ENCODE assay signal across 10 cellular contexts in the genomic region with DNA sequence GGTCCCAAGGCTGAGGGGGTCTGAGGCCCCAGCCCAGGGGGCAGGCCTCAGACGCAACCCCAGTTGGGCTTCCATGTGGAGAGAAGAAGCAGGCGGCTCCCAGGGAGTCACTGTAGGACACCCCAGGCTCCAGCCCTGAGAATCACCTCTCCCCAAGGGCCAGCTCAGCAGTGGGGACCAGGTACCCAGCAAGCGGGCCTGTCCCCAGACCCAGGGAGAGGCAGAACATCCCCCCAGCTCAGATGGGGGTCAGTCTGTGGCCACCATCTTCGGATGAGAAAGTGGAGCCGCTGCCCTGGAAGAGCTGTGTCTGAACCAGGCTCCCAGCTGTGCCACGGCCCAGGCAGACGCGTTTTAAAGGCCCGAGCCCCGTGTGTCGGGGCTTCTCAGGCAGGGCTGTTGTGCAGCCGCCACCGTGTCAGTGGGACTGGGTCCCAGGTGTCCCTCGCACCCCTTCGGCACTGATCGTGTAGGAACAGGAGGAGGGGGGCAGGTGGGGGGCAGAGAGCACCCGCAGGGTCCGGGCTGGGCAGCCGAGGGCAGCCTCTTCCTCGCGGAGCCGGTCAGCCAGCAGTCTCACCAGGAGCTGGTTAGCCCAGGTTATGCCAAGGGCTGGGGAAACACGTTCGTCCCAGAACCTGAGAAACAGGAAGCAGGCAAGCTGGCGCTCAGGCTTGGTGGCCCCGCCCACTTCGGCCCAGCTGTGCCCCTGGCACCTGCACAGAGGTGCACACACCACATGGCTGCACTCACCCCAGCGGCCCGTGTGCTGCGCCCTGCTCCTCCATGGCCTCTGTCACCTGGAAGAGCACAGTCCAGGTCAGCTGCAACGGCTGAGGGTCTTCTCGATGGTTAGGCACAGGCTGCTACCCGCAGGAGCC. TPM values are rescaled to one million over a fixed set of nuclear protein-coding genes. Genes with fewer than 3 reads are reported as not detected.
DNase-seq lines count a peak whose midpoint lies in the region; ATAC-seq and TF ChIP-seq lines count a peak whose summit lies in the region.
"Had no signal": no experiment of that assay in that cellular context is flagged by ENCODE, and none has a peak within 500 bp of the region (broad histone marks: within the 10 kb centered on the region; RNA-seq: fewer than 3 reads in every experiment).

No MANE protein-coding gene starts in this region.

- H3K4me3 ChIP-seq in PC-3 (ENCODE audit: low read length) (no peak overlapping the region), spleen (no peak overlapping the region), ovary (no peak overlapping the region)
- H3K4me3 ChIP-seq: SJSA1 had no signal

- H3K79me2 ChIP-seq in PC-3 (ENCODE audit: low read length): no peaks in the 10 kb centered on the region

- in situ Hi-C loops in GM18951 (cut with MboI; ENCODE audit: low sequenced_read_pairs, unreplicated experiment): no loop called here

- DNase-seq in PC-3 (peak; percentile 28), foreskin keratinocyte (peak in 1 of 2 donors; percentile 42), spleen (peak; percentile 87), SHP77 treated with DMSO at 0.1 percent for 48 hours (lab: John Stamatoyannopoulos, UW) (no peak), AG20443 (ENCODE audit: low spot score) (no peak), ovary (no peak)
- DNase-seq: retina had no signal

- TF ChIP-seq CTCF in PC-3 (conservative IDR thresholded peaks at IDR 0.05; ENCODE audit: low read depth, low read length) (no peak), foreskin keratinocyte (conservative IDR thresholded peaks at IDR 0.05) (no peak), spleen (IDR thresholded peaks at IDR 0.05 in 8 of 11, conservative IDR thresholded peaks at IDR 0.05 in 3 of 11) (no peak), ovary (IDR thresholded peaks at IDR 0.05) (no peak)

- no peak overlapping the region for H3K4me2 ChIP-seq in PC-3 (ENCODE audit: low read length)

- TF ChIP-seq POLR2A in GM18951 (IDR thresholded peaks at IDR 0.05; ENCODE audit: extremely low read depth, insufficient read depth, insufficient read length): peak; percentile 28
- no peak for TF ChIP-seq POLR2A in spleen (IDR thresholded peaks at IDR 0.05)
- TF ChIP-seq POLR2A in ovary (IDR thresholded peaks at IDR 0.05): no peak

- no peak overlapping the region for H3K27ac ChIP-seq in PC-3 (ENCODE audit: low read length)
- no peak overlapping the region for H3K27ac ChIP-seq in foreskin keratinocyte
- H3K27ac ChIP-seq in spleen: peak overlapping the region in 6 of 8 donors; percentile 15 to 86 (median 66)
- H3K27ac ChIP-seq in ovary: no peak overlapping the region
- H3K27ac ChIP-seq: SJSA1 had no signal

- H4K20me1 ChIP-seq in PC-3 (ENCODE audit: low read length): peaks cover 8% of the 10 kb centered on the region; the same call in 1 of the 2 replicates

- CTCF ChIA-PET in PC-3 (lab: Charles Lee): no interaction called here

- 72 to 82% (median 78%) methylated on average over 11 to 33 of the region's 33 CpGs for WGBS in spleen, 5 donors
- WGBS in ovary, 3 donors: 79% methylated on average over 22 to 33 of the region's 33 CpGs

- H3K4me1 ChIP-seq in PC-3 (ENCODE audit: insufficient read depth, low read length) (peaks cover 4% of the 10 kb centered on the region; the same call in 1 of the 2 replicates), foreskin keratinocyte (no peaks in the 10 kb centered on the region), spleen (peaks cover 42 to 100% (median 78%) of the 10 kb centered on the region in 6 donors), ovary (ENCODE audit: insufficient read depth) (peaks cover 22% of the 10 kb centered on the region)
- H3K4me1 ChIP-seq: SJSA1 had no signal

- no peak for TF ChIP-seq EP300 in ovary (IDR thresholded peaks at IDR 0.05)

- H2AFZ ChIP-seq in PC-3 (ENCODE audit: low read length): no peak overlapping the region

- H3K27me3 ChIP-seq in PC-3 (ENCODE audit: low read length) (no peaks in the 10 kb centered on the region), foreskin keratinocyte (no peaks in the 10 kb centered on the region), spleen (replicated peaks in 1 of 7) (no peaks in the 10 kb centered on the region), ovary (no peaks in the 10 kb centered on the region)
- H3K27me3 ChIP-seq: SJSA1 had no signal

- no TSS peak for BruUV-seq in PC-3 (replicated peaks; lab: Mats Ljungman, UMichigan)

- POLR2A ChIA-PET in PC-3 (lab: Charles Lee; ENCODE audit: unreplicated experiment): interaction anchor here (0.7 kb wide), 1 partner anchor 140 kb away, joined by 3 read pairs; no protein-coding TSS in a partner anchor

- ATAC-seq in PC-3 (peak; percentile 3; the same call in 1 of the 2 replicates), foreskin keratinocyte (peak; percentile 82), GM18502 (IDR thresholded peaks at IDR 0.05; ENCODE audit: poor library complexity, unreplicated experiment) (no peak)

- no peak overlapping the region for H3K9ac ChIP-seq in PC-3 (ENCODE audit: low read length)

- peaks cover 6% of the 10 kb centered on the region for H3F3A ChIP-seq in PC-3 (ENCODE audit: low read length, unreplicated experiment)

- no peaks in the 10 kb centered on the region for H3K9me3 ChIP-seq in PC-3 (ENCODE audit: low read length)
- no peaks in the 10 kb centered on the region for H3K9me3 ChIP-seq in spleen
- no peaks in the 10 kb centered on the region for H3K9me3 ChIP-seq in ovary
- H3K9me3 ChIP-seq: SJSA1 had no signal

- H3K9me2 ChIP-seq in PC-3 (replicated peaks; ENCODE audit: low read length): no peaks in the 10 kb centered on the region

- H3K36me3 ChIP-seq in PC-3 (ENCODE audit: low read depth, low read length): peaks cover 34% of the 10 kb centered on the region; the same call in 1 of the 2 replicates
- H3K36me3 ChIP-seq in spleen: peaks cover 0 to 100% (median 55%) of the 10 kb centered on the region in 6 donors
- no peaks in the 10 kb centered on the region for H3K36me3 ChIP-seq in ovary

- intact Hi-C loops in PC-3 (cut with micrococcal nuclease) (no loop called here), spleen (cut with DNase I; ENCODE audit: low total_unique reads) (no loop called here), ovary (cut with DNase I) (no loop called here)

RNA-seq across cellular contexts. Expression of a gene that starts 16.6 kb away (rescaled TPM):
- total RNA-seq in PC-3 (2014; rRNA removed) (61.3 and 80.3 TPM in 2 replicates), foreskin keratinocyte (33.9 and 41.5 TPM in 2 replicates), spleen (10 to 100 TPM in 6 of 7 donors, 1 to 10 TPM in 1; 9.5 to 20.4 (median 16.7) TPM), ovary (1 to 10 TPM; 1.4 to 8.5 (median 2.9) TPM)
- polyA plus RNA-seq in foreskin keratinocyte (28.0 and 38.8 TPM in 2 replicates), spleen (10 to 100 TPM in 2 of 3 donors, 1 to 10 TPM in 1; 5.9 to 17.6 (median 11.8) TPM), ovary (1 to 10 TPM; 3.7 to 4.5 TPM)

RNA-seq across cellular contexts. Expression of a gene that starts 17.0 kb away (rescaled TPM):
- total RNA-seq in PC-3 (2014; rRNA removed) (47.2 and 50.1 TPM in 2 replicates), foreskin keratinocyte (61.4 and 68.0 TPM in 2 replicates), spleen (10 to 100 TPM; 31.8 to 71.1 (median 47.8) TPM), ovary (100 to 1,000 TPM in 1 of 7 donors, 10 to 100 TPM in 6; 75.6 to 110 (median 83.1) TPM)
- polyA plus RNA-seq in foreskin keratinocyte (74.5 and 79.5 TPM in 2 replicates), spleen (10 to 100 TPM; 21.8 to 51.8 (median 24.2) TPM), ovary (100 to 1,000 TPM in 1 of 2 donors, 10 to 100 TPM in 1; 81.8 to 111 TPM)

Comparison
In these comparisons a context has a peak if more than half of its experiments do, and no peak if none do; other contexts are left out.
1. DNase-seq: peak in PC-3 (single experiment) and spleen (single experiment); none in SHP77 treated with DMSO at 0.1 percent for 48 hours (single experiment), AG20443 (single experiment) and ovary (0 of 5).
2. H3K27ac ChIP-seq: peak in spleen (6 of 8); none in PC-3 (single experiment), foreskin keratinocyte (single experiment) and ovary (0 of 2).